In the genomic region with DNA sequence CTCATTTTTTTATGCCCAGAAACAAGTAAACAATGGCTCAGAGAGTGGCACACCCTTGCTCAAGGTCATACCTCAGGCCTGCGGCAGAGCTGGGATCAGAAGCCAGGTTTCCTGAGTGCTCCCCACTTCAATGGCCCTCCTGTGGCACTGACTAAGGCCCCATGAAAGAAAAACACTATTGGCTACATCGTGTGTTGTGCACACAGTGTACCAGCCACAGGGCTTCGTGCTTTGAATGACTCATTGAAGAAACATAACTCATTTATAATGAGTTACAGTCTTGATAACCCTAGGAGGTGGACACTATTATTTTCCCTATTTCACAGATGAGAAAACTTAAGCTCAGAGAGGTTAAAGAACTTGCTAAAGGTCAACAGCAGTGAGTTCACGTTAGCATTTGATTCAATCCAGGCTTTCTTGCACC, we compare ENCODE assay signal across 14 cellular contexts.
DNase-seq lines count a peak whose midpoint lies in the region; ATAC-seq and TF ChIP-seq lines count a peak whose summit lies in the region.
"Had no signal": no experiment of that assay in that cellular context is flagged by ENCODE, and none has a peak within 500 bp of the region (broad histone marks: within the 10 kb centered on the region; RNA-seq: fewer than 3 reads in every experiment).

No MANE protein-coding gene starts in this region.

- peaks cover 0 to 9% (median 3%) of the 10 kb centered on the region in 4 donors for H3K4me1 ChIP-seq in stomach
- H3K4me1 ChIP-seq in testis: no peaks in the 10 kb centered on the region
- H3K4me1 ChIP-seq: parathyroid adenoma, suprapubic skin had no signal

- H3K27ac ChIP-seq in stomach (peak overlapping the region in 3 of 5 donors; percentile 18 to 41 (median 25)), testis (no peak overlapping the region)
- H3K27ac ChIP-seq: parathyroid adenoma, suprapubic skin had no signal

- TF ChIP-seq EP300 in stomach (IDR thresholded peaks at IDR 0.05): no peak

- TF ChIP-seq POLR2A in stomach (IDR thresholded peaks at IDR 0.05) (no peak), testis (IDR thresholded peaks at IDR 0.05) (no peak)

- H3K4me3 ChIP-seq in fibroblast of mammary gland (ENCODE audit: control insufficient read depth, low read depth, low read length) (no peak overlapping the region), stomach (no peak overlapping the region), testis (no peak overlapping the region)
- H3K4me3 ChIP-seq: suprapubic skin had no signal

- no peaks in the 10 kb centered on the region for H3K36me3 ChIP-seq in stomach
- no peaks in the 10 kb centered on the region for H3K36me3 ChIP-seq in testis (ENCODE audit: low read depth, missing control alignments)
- H3K36me3 ChIP-seq: suprapubic skin had no signal

- H3K27me3 ChIP-seq in stomach: no peaks in the 10 kb centered on the region
- no peaks in the 10 kb centered on the region for H3K27me3 ChIP-seq in testis
- H3K27me3 ChIP-seq: suprapubic skin had no signal

- WGBS in stomach, 5 donors: 28 to 54% (median 49%) methylated on average over 4 of the region's 4 CpGs
- 60 to 65% methylated on average over 4 of the region's 4 CpGs for WGBS in testis, 2 donors

- peak; percentile 36 for DNase-seq in HT-29 (ENCODE audit: low spot score)
- DNase-seq in RKO (ENCODE audit: low spot score): peak; percentile 15
- peak; percentile 54 for DNase-seq in fibroblast of mammary gland (ENCODE audit: low read depth)
- DNase-seq in stomach: peak; percentile 44
- no peak for DNase-seq in testis
- DNase-seq: activated CD4-positive, alpha-beta memory T cell treated with anti-CD3 and anti-CD28 coated beads for 36 hours; activated naive CD8-positive, alpha-beta T cell treated with anti-CD3 and anti-CD28 coated beads, Interleukin-2, amount 10 ng/mL, durations not matched to agents 7 days and 5 days; IMR-90; NCI-H526; T-cell had no signal

- intact Hi-C loops in stomach (cut with DNase I; ENCODE audit: low total_unique reads) (no loop called here), testis (cut with DNase I; ENCODE audit: low total_unique reads) (no loop called here)

- TF ChIP-seq CTCF in fibroblast of mammary gland (conservative IDR thresholded peaks at IDR 0.05; ENCODE audit: control insufficient read depth, insufficient read depth, low read depth, low read length) (no peak), stomach (IDR thresholded peaks at IDR 0.05) (no peak), testis (IDR thresholded peaks at IDR 0.05) (no peak)

- ATAC-seq in HG02571 (IDR thresholded peaks at IDR 0.05; ENCODE audit: unreplicated experiment) (no peak), HG03097 (IDR thresholded peaks at IDR 0.05; ENCODE audit: low FRiP score, unreplicated experiment) (no peak)
- ATAC-seq: T-cell had no signal

- H3K9me3 ChIP-seq in stomach: no peaks in the 10 kb centered on the region
- no peaks in the 10 kb centered on the region for H3K9me3 ChIP-seq in testis
- H3K9me3 ChIP-seq: suprapubic skin had no signal

Comparison
In these comparisons a context has a peak if more than half of its experiments do, and no peak if none do; other contexts are left out.
1. H3K27ac ChIP-seq: peak in stomach (3 of 5); none in testis (0 of 2).